36 cellular contexts compared by ENCODE assay signal in genomic region chr6:144515761-144516160, GRCh38.
"Had no signal": no experiment of that assay in that cellular context is flagged by ENCODE, and none has a peak within 500 bp of the region (broad histone marks: within the 10 kb centered on the region; RNA-seq: fewer than 3 reads in every experiment).

No MANE protein-coding gene starts in this region.

- H3K27ac ChIP-seq: RWPE1, VCaP had no signal

- DNase-seq: activated B cell treated with CpG ODN at 0.5 μM for 24 hours; activated CD4-positive, alpha-beta memory T cell treated with anti-CD3 and anti-CD28 coated beads, Interleukin-2, amount 10 ng/mL, durations not matched to agents 7 days and 5 days; activated CD4-positive, alpha-beta T cell treated with anti-CD3 and anti-CD28 coated beads for 1 hour; activated CD4-positive, alpha-beta T cell treated with anti-CD3 and anti-CD28 coated beads for 48 hours; activated CD8-positive, alpha-beta memory T cell treated with anti-CD3 and anti-CD28 coated beads for 24 hours; activated CD8-positive, alpha-beta memory T cell treated with anti-CD3 and anti-CD28 coated beads, Interleukin-2, amount 10 ng/mL, durations not matched to agents 7 days and 5 days; activated CD8-positive, alpha-beta memory T cell treated with anti-CD3 and anti-CD28 coated beads, Interleukin-2, amount 50 U/mL, for 48 hours; activated effector memory CD4-positive, alpha-beta T cell treated with Interleukin-2 at 50 U/mL for 16 hours; activated naive CD4-positive, alpha-beta T cell; activated naive CD4-positive, alpha-beta T cell treated with anti-CD3 and anti-CD28 coated beads, Interleukin-2, amount 50 U/mL, for 16 hours; activated naive CD8-positive, alpha-beta T cell treated with anti-CD3 and anti-CD28 coated beads for 36 hours; activated T-cell treated with anti-CD3 and anti-CD28 coated beads, Interleukin-2, amount 50 U/mL, for 48 hours; amniotic stem cell; aorta; caudate nucleus; cerebellar nuclear complex; Kasumi-1; KG1; MM.1S; MV-4-11; NCI-H1092; NCI-H1436 treated with DMSO at 0.1 percent for 48 hours; NCI-H1694 treated with DMSO at 0.1 percent for 48 hours; NCI-H2029; NCI-H345; NCI-H524 treated with DMSO at 0.1 percent for 48 hours; SIG-M5; SW 1271; T-helper 1 cell; T-helper 2 cell; T-helper 9 cell had no signal

- ATAC-seq: activated CD8-positive, alpha-beta memory T cell treated with anti-CD3 and anti-CD28 coated beads, Interleukin-2, amount 10 ng/mL, durations not matched to agents 7 days and 5 days; Panc1; Right ventricle myocardium inferior; SK-N-SH treated with all-trans-retinoic acid at 6 μM for 48 hours had no signal
